2 cellular contexts compared by ENCODE assay signal in genomic region chr11:108007819-108008218, GRCh38.
TF ChIP-seq lines count a peak whose summit lies in the region.

No MANE protein-coding gene starts in this region.

TF ChIP-seq in A549, 52 proteins besides CTCF, POLR2A, EP300 and RAD21 (continued from another document):
- TF ChIP-seq, protein P1, sequence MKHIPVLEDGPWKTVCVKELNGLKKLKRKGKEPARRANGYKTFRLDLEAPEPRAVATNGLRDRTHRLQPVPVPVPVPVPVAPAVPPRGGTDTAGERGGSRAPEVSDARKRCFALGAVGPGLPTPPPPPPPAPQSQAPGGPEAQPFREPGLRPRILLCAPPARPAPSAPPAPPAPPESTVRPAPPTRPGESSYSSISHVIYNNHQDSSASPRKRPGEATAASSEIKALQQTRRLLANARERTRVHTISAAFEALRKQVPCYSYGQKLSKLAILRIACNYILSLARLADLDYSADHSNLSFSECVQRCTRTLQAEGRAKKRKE (CRISPR knock-in tag; IDR thresholded peaks at IDR 0.05; ENCODE audit: low read depth) = no peak
- TF ChIP-seq CBX8 (IDR thresholded peaks at IDR 0.05) (no peak), RCOR1 (IDR thresholded peaks at IDR 0.05; ENCODE audit: low read depth, low read length) (no peak), SREBF2 (IDR thresholded peaks at IDR 0.05) (no peak), ZFP36 (IDR thresholded peaks at IDR 0.05; ENCODE audit: borderline replicate concordance, partially characterized antibody) (no peak)
- TF ChIP-seq, protein P2, sequence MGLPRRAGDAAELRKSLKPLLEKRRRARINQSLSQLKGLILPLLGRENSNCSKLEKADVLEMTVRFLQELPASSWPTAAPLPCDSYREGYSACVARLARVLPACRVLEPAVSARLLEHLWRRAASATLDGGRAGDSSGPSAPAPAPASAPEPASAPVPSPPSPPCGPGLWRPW (IDR thresholded peaks at IDR 0.05) = no peak

TF ChIP-seq in neural cell, 6 proteins besides CTCF, POLR2A, EP300 and RAD21 (continued from another document):
- TF ChIP-seq REST (IDR thresholded peaks at IDR 0.05; ENCODE audit: borderline replicate concordance) (no peak), SMC3 (conservative IDR thresholded peaks at IDR 0.05; ENCODE audit: poor library complexity) (no peak), MXI1 (conservative IDR thresholded peaks at IDR 0.05; ENCODE audit: poor library complexity, severe bottlenecking) (no peak), TAF1 (IDR thresholded peaks at IDR 0.05; ENCODE audit: low read depth) (no peak), POLR2AphosphoS5 (IDR thresholded peaks at IDR 0.05) (no peak)
